1 cellular context compared by ENCODE assay signal in genomic region chr20:63154395-63154794, GRCh38.
TF ChIP-seq lines count a peak whose summit lies in the region.

No MANE protein-coding gene starts in this region.

TF ChIP-seq in GM23338, 12 proteins besides CTCF, POLR2A, EP300 and RAD21 (continued from another document):
- TF ChIP-seq, protein P1, sequence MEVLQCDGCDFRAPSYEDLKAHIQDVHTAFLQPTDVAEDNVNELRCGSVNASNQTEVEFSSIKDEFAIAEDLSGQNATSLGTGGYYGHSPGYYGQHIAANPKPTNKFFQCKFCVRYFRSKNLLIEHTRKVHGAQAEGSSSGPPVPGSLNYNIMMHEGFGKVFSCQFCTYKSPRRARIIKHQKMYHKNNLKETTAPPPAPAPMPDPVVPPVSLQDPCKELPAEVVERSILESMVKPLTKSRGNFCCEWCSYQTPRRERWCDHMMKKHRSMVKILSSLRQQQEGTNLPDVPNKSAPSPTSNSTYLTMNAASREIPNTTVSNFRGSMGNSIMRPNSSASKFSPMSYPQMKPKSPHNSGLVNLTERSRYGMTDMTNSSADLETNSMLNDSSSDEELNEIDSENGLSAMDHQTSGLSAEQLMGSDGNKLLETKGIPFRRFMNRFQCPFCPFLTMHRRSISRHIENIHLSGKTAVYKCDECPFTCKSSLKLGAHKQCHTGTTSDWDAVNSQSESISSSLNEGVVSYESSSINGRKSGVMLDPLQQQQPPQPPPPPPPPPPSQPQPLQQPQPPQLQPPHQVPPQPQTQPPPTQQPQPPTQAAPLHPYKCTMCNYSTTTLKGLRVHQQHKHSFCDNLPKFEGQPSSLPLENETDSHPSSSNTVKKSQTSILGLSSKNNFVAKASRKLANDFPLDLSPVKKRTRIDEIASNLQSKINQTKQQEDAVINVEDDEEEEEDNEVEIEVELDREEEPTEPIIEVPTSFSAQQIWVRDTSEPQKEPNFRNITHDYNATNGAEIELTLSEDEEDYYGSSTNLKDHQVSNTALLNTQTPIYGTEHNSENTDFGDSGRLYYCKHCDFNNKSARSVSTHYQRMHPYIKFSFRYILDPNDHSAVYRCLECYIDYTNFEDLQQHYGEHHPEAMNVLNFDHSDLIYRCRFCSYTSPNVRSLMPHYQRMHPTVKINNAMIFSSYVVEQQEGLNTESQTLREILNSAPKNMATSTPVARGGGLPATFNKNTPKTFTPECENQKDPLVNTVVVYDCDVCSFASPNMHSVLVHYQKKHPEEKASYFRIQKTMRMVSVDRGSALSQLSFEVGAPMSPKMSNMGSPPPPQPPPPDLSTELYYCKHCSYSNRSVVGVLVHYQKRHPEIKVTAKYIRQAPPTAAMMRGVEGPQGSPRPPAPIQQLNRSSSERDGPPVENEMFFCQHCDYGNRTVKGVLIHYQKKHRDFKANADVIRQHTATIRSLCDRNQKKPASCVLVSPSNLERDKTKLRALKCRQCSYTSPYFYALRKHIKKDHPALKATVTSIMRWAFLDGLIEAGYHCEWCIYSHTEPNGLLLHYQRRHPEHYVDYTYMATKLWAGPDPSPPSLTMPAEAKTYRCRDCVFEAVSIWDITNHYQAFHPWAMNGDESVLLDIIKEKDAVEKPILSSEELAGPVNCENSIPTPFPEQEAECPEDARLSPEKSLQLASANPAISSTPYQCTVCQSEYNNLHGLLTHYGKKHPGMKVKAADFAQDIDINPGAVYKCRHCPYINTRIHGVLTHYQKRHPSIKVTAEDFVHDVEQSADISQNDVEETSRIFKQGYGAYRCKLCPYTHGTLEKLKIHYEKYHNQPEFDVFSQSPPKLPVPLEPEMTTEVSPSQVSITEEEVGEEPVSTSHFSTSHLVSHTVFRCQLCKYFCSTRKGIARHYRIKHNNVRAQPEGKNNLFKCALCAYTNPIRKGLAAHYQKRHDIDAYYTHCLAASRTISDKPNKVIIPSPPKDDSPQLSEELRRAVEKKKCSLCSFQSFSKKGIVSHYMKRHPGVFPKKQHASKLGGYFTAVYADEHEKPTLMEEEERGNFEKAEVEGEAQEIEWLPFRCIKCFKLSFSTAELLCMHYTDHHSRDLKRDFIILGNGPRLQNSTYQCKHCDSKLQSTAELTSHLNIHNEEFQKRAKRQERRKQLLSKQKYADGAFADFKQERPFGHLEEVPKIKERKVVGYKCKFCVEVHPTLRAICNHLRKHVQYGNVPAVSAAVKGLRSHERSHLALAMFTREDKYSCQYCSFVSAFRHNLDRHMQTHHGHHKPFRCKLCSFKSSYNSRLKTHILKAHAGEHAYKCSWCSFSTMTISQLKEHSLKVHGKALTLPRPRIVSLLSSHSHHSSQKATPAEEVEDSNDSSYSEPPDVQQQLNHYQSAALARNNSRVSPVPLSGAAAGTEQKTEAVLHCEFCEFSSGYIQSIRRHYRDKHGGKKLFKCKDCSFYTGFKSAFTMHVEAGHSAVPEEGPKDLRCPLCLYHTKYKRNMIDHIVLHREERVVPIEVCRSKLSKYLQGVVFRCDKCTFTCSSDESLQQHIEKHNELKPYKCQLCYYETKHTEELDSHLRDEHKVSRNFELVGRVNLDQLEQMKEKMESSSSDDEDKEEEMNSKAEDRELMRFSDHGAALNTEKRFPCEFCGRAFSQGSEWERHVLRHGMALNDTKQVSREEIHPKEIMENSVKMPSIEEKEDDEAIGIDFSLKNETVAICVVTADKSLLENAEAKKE (CRISPR knock-in tag; IDR thresholded peaks at IDR 0.05) = no peak
- no peak for TF ChIP-seq ZNF114 (CRISPR knock-in tag; IDR thresholded peaks at IDR 0.05)
- no peak for TF ChIP-seq ETS1 (IDR thresholded peaks at IDR 0.05)
- TF ChIP-seq POLR2AphosphoS5 (IDR thresholded peaks at IDR 0.05; ENCODE audit: low read depth) = no peak
- TF ChIP-seq ZNF331 (CRISPR knock-in tag; IDR thresholded peaks at IDR 0.05; ENCODE audit: low read depth) = no peak
- no peak for TF ChIP-seq EZH2 (IDR thresholded peaks at IDR 0.05; ENCODE audit: low read depth, unreplicated experiment)
- no peak for TF ChIP-seq STAT1 (IDR thresholded peaks at IDR 0.05; ENCODE audit: unreplicated experiment)
- no peak for TF ChIP-seq NANOG (IDR thresholded peaks at IDR 0.05; ENCODE audit: borderline replicate concordance)
